8 cellular contexts compared by ENCODE assay signal in the genomic region with DNA sequence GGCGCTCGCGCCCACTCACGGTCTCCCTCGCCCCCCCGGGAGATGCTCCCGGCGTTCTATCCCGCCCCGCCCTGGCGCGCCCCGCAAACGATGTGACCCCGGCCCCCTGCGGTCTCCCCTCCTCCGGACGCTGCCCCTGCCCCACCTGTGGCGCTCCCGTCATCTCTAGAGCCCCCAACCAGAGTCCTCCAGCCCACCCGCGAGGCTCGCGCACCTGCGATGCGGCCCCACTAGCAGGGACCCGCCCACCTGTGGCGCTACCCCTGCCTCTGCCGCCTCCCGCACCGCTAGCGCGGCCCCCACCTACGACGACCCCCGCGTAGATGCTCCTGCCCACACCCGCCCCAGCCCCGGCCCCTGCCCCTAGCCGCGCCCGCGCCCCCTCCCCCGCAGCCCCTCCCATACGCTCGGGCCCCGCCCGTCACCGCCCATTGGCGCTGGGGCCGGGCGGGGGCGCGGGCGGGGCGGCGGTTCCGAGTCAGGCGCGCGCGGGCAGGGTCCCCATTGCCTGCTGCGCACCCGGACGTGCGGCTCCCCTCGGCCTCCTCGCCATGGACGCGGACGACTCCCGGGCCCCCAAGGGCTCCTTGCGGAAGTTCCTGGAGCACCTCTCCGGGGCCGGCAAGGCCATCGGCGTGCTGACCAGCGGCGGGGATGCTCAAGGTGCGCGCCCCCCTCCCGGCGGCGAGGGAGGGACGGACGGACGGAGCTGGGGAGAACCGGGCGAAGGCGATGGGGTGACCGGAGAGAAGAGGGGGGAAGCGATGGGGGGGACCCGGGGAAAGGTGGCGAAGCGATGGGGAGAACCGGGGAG. TPM values are rescaled to one million over a fixed set of nuclear protein-coding genes. Genes with fewer than 3 reads are reported as not detected.
DNase-seq lines count a peak whose midpoint lies in the region; ATAC-seq and TF ChIP-seq lines count a peak whose summit lies in the region.

Gene PFKP, plus strand, starts transcription at position 504 of the 814 bp plus-strand sequence. Its CDS starts 48 bp downstream, at position 552.

- H3K27me3 Mint-ChIP-seq in activated naive CD4-positive, alpha-beta T cell treated with anti-CD3 and anti-CD28 coated beads, Interleukin-2, amount 50 U/mL, for 24 hours = no peaks in the 10 kb centered on the region

- peaks cover 6% of the 10 kb centered on the region for H3K9me3 Mint-ChIP-seq in activated naive CD4-positive, alpha-beta T cell treated with anti-CD3 and anti-CD28 coated beads, Interleukin-2, amount 50 U/mL, for 24 hours

- H3K27ac ChIP-seq in RWPE2 (ENCODE audit: poor library complexity, severe bottlenecking) (peak within 1 kb of the TSS; percentile 64), heart right ventricle (peak within 1 kb of the TSS; percentile 31 to 97 (median 90)), rectal smooth muscle tissue (ENCODE audit: low read depth, low read length) (peak within 1 kb of the TSS; percentile 69)

- peak within 1 kb of the TSS; percentile 91 for H3K4me3 Mint-ChIP-seq in activated naive CD4-positive, alpha-beta T cell treated with anti-CD3 and anti-CD28 coated beads, Interleukin-2, amount 50 U/mL, for 24 hours

- 1% methylated on average over 79 to 96 of the region's 96 CpGs for WGBS in heart right ventricle, 2 donors

- peak; percentile 33 for ATAC-seq in HG02943 (IDR thresholded peaks at IDR 0.05; ENCODE audit: low read depth, unreplicated experiment)
- ATAC-seq in RWPE2 (ENCODE audit: low read depth) = peak; percentile 61
- ATAC-seq in heart right ventricle = peak; percentile 16 to 62 (median 48)

- peak within 1 kb of the TSS; percentile 4 for H3K9ac ChIP-seq in rectal smooth muscle tissue (ENCODE audit: low read length)

- H3K4me3 ChIP-seq in RWPE2 (ENCODE audit: severe bottlenecking) (peak within 1 kb of the TSS; percentile 93), heart right ventricle (peak within 1 kb of the TSS; percentile 70 to 90 (median 87)), rectal smooth muscle tissue (ENCODE audit: low read length) (peak within 1 kb of the TSS; percentile 85)

- H3K36me3 Mint-ChIP-seq in activated naive CD4-positive, alpha-beta T cell treated with anti-CD3 and anti-CD28 coated beads, Interleukin-2, amount 50 U/mL, for 24 hours = peaks cover 16% of the 10 kb centered on the region

- peaks cover 32% of the 10 kb centered on the region for H3K36me3 ChIP-seq in RWPE2 (ENCODE audit: low read depth)
- peaks cover 0 to 8% (median 0%) of the 10 kb centered on the region in 9 donors for H3K36me3 ChIP-seq in heart right ventricle
- no peaks in the 10 kb centered on the region for H3K36me3 ChIP-seq in rectal smooth muscle tissue (ENCODE audit: control insufficient read depth, insufficient read depth, low read length)

- H3K9me3 ChIP-seq in RWPE2 (ENCODE audit: severe bottlenecking) (no peaks in the 10 kb centered on the region), heart right ventricle (no peaks in the 10 kb centered on the region)

- intact Hi-C loops in heart right ventricle (cut with DNase I) = loop anchor here in 5 of 10 donors (5.0 to 10.0 kb wide), 3 partner anchors 35 to 68 kb away; no protein-coding TSS in a partner anchor

- H3K4me1 Mint-ChIP-seq in activated naive CD4-positive, alpha-beta T cell treated with anti-CD3 and anti-CD28 coated beads, Interleukin-2, amount 50 U/mL, for 24 hours = peaks cover 28% of the 10 kb centered on the region

- DNase-seq in NCI-H82 (lab: John Stamatoyannopoulos, UW) (peak; percentile 56), NCI-H82 treated with DMSO at 0.1 percent for 48 hours (lab: John Stamatoyannopoulos, UW; ENCODE audit: unreplicated experiment) (no peak), RWPE2 (ENCODE audit: low spot score) (no peak), heart right ventricle (peak; percentile 32 to 50), AML-193 (lab: John Stamatoyannopoulos, UW) (no peak)

- peak within 1 kb of the TSS; percentile 82 for H3K27ac Mint-ChIP-seq in activated naive CD4-positive, alpha-beta T cell treated with anti-CD3 and anti-CD28 coated beads, Interleukin-2, amount 50 U/mL, for 24 hours

- H3K27me3 ChIP-seq in RWPE2 (ENCODE audit: insufficient read depth, poor library complexity, severe bottlenecking) = no peaks in the 10 kb centered on the region
- H3K27me3 ChIP-seq in heart right ventricle = peaks cover 0 to 22% (median 0%) of the 10 kb centered on the region in 7 donors
- no peaks in the 10 kb centered on the region for H3K27me3 ChIP-seq in rectal smooth muscle tissue (ENCODE audit: control insufficient read depth, insufficient read depth, low read length)

- TF ChIP-seq CTCF in RWPE2 (IDR thresholded peaks at IDR 0.05; ENCODE audit: poor library complexity, severe bottlenecking) (no peak), heart right ventricle (IDR thresholded peaks at IDR 0.05) (no peak)

- H3K4me1 ChIP-seq in RWPE2 (ENCODE audit: insufficient read depth, poor library complexity, severe bottlenecking) = peaks cover 26% of the 10 kb centered on the region
- H3K4me1 ChIP-seq in heart right ventricle = peaks cover 0 to 56% (median 28%) of the 10 kb centered on the region in 9 donors
- no peaks in the 10 kb centered on the region for H3K4me1 ChIP-seq in rectal smooth muscle tissue (ENCODE audit: control insufficient read depth, insufficient read depth, low read length)

RNA-seq across cellular contexts. Expression of gene PFKP, which starts in this region (rescaled TPM):
- 100 to 1,000 TPM; 138 to 316 (median 220) TPM for total RNA-seq in heart right ventricle
- 100 to 1,000 TPM in 1 of 2 donors, 10 to 100 TPM in 1; 68.3 to 230 TPM for polyA plus RNA-seq in heart right ventricle

Comparison
In these comparisons a context has a peak if more than half of its experiments do, and no peak if none do; other contexts are left out.
1. DNase-seq: peak in NCI-H82 (single experiment) and heart right ventricle (2 of 2); none in NCI-H82 treated with DMSO at 0.1 percent for 48 hours (single experiment), RWPE2 (single experiment) and AML-193 (0 of 2).
2. Peak in every context shown above with its lines, with median percentiles within 50 percentile points of each other: ATAC-seq, H3K27ac ChIP-seq and H3K4me3 ChIP-seq.